In genomic region chr17:79027274-79027924, GRCh38 we compare ENCODE assay signal across 1 cellular context.
TF ChIP-seq lines count a peak whose summit lies in the region.

No MANE protein-coding gene starts in this region.

TF ChIP-seq in HepG2, 621 proteins besides CTCF, POLR2A, EP300 and RAD21 (continued from another document and continues in another):
- TF ChIP-seq ZNF609 (CRISPR knock-in tag; IDR thresholded peaks at IDR 0.05; ENCODE audit: borderline replicate concordance) (peak; percentile 45; the same call in 1 of the 2 replicates), ZNF414 (CRISPR knock-in tag; IDR thresholded peaks at IDR 0.05) (no peak), ATM (IDR thresholded peaks at IDR 0.05; ENCODE audit: borderline replicate concordance) (no peak), HMGA1 (CRISPR knock-in tag; conservative IDR thresholded peaks at IDR 0.05) (no peak), SNAPC4 (CRISPR knock-in tag; IDR thresholded peaks at IDR 0.05) (peak; percentile 84; the same call in 1 of the 2 replicates), ZNF446 (CRISPR knock-in tag; IDR thresholded peaks at IDR 0.05) (no peak), ZIK1 (CRISPR knock-in tag; IDR thresholded peaks at IDR 0.05; ENCODE audit: borderline replicate concordance, low read depth) (no peak; the same call in 1 of the 2 replicates), GLI4 (CRISPR knock-in tag; IDR thresholded peaks at IDR 0.05; ENCODE audit: borderline replicate concordance) (0 out of 2 replicates have a peak, but pooled peaks have one; percentile 19), GATAD1 (CRISPR knock-in tag; IDR thresholded peaks at IDR 0.05) (peak; percentile 21), FOXK1 (CRISPR knock-in tag; IDR thresholded peaks at IDR 0.05; ENCODE audit: borderline replicate concordance, low read depth) (0 out of 2 replicates have a peak, but pooled peaks have one; percentile 9), RARA (CRISPR knock-in tag; IDR thresholded peaks at IDR 0.05) (peak; percentile 62; the same call in 1 of the 2 replicates), ZNF160 (CRISPR knock-in tag; IDR thresholded peaks at IDR 0.05) (no peak), HMGXB4 (CRISPR knock-in tag; IDR thresholded peaks at IDR 0.05; ENCODE audit: borderline replicate concordance in 1 of 2, low read depth in 1 of 2) (peak in 1 of 2 experiments; percentile 53; a peak in 2 of 4 replicates), RBM39 (IDR thresholded peaks at IDR 0.05; ENCODE audit: low read depth, low read length, poor library complexity, severe bottlenecking) (no peak), ZNF17 (CRISPR knock-in tag; IDR thresholded peaks at IDR 0.05) (0 out of 2 replicates have a peak, but pooled peaks have one; percentile 24), PATZ1 (CRISPR knock-in tag; IDR thresholded peaks at IDR 0.05) (peak; percentile 73), ZNF282 (IDR thresholded peaks at IDR 0.05; ENCODE audit: partially characterized antibody) (no peak), MXD3 (CRISPR knock-in tag; IDR thresholded peaks at IDR 0.05) (peak; percentile 57; the same call in 1 of the 2 replicates), PHF8 (CRISPR knock-in tag; IDR thresholded peaks at IDR 0.05) (peak; percentile 52), HOXA7 (CRISPR knock-in tag; IDR thresholded peaks at IDR 0.05) (no peak), ZBTB2 (CRISPR knock-in tag; IDR thresholded peaks at IDR 0.05; ENCODE audit: low read depth) (no peak), HNF1A (IDR thresholded peaks at IDR 0.05; ENCODE audit: low read depth) (peak; percentile 54; the same call in 1 of the 2 replicates), HNF1A (CRISPR knock-in tag; IDR thresholded peaks at IDR 0.05; ENCODE audit: borderline replicate concordance) (no peak), ZBTB21 (CRISPR knock-in tag; IDR thresholded peaks at IDR 0.05) (0 out of 2 replicates have a peak, but pooled peaks have one; percentile 44), ELF1 (CRISPR knock-in tag; IDR thresholded peaks at IDR 0.05) (no peak; the same call in none of the 2 replicates), ZNF772 (CRISPR knock-in tag; IDR thresholded peaks at IDR 0.05) (no peak), RXRB (CRISPR knock-in tag; IDR thresholded peaks at IDR 0.05; ENCODE audit: borderline replicate concordance) (peak; percentile 82), IRF2 (CRISPR knock-in tag; IDR thresholded peaks at IDR 0.05) (peak; percentile 37; the same call in 1 of the 2 replicates), BCL3 (CRISPR knock-in tag; IDR thresholded peaks at IDR 0.05) (peak; percentile 75)
